Comparison of ENCODE assay signal across 8 cellular contexts in the genomic region with DNA sequence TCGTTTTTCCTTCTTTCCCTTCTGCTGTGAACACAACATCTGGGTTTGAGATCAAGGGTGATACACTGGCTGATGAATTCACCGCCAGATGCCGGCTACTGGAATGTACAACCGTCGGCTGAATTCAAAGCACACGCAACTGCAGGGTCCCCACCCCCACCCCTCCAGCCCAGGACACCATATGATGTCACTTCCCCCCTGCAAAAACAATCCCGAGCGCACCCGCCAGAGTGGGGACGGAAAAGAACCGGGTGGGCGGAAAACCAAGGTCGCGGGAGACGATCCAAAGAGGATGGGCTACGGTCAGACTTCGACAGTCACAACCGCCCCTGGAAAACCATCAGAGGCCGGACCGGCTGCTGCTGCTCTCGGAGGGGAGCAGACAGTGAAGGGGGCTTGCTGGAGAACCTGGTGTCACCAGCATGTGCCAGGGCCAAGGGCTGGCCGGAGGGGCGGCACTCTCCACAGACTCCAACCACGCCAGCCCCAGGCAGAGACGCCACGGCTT. TPM values are rescaled to one million over a fixed set of nuclear protein-coding genes. Genes with fewer than 3 reads are reported as not detected.
DNase-seq lines count a peak whose midpoint lies in the region; TF ChIP-seq lines count a peak whose summit lies in the region.

No MANE protein-coding gene starts in this region.

- no peaks in the 10 kb centered on the region for H3K9me3 Mint-ChIP-seq in MCF 10A (ENCODE audit: unreplicated experiment)

- intact Hi-C loops in MCF 10A (cut with micrococcal nuclease), result loop anchor here (5.0 kb wide), 1 partner anchor 43 kb away; no protein-coding TSS in a partner anchor

- peak overlapping the region; percentile 46 for H3K4me2 ChIP-seq in mesenchymal stem cell (ENCODE audit: low read length, poor library complexity, severe bottlenecking)

- H3K27me3 ChIP-seq in mesenchymal stem cell (ENCODE audit: control insufficient read depth in 1 of 2, insufficient read depth in 1 of 2, low read length in 2 of 2), result no peaks in the 10 kb centered on the region

- H3K27me3 Mint-ChIP-seq in MCF 10A (ENCODE audit: insufficient read depth, unreplicated experiment), result no peaks in the 10 kb centered on the region

- peak overlapping the region; percentile 44 for H3K27ac Mint-ChIP-seq in MCF 10A (ENCODE audit: low read depth, unreplicated experiment)

- H3K4me1 Mint-ChIP-seq in MCF 10A (ENCODE audit: insufficient read depth, unreplicated experiment), result peaks cover 24% of the 10 kb centered on the region

- peak overlapping the region in 1 of 2 experiments; percentile 50 for H3K4me3 ChIP-seq in mesenchymal stem cell (ENCODE audit: insufficient read depth in 1 of 2, low read depth in 1 of 2, low read length in 2 of 2)

- H3K79me1 ChIP-seq in mesenchymal stem cell (replicated peaks; ENCODE audit: low read length, poor library complexity, severe bottlenecking), result peaks cover 28% of the 10 kb centered on the region

- H3K23ac ChIP-seq in mesenchymal stem cell (ENCODE audit: low read length in 2 of 2), result no peak overlapping the region

- peak overlapping the region; percentile 64 to 70 for H2BK12ac ChIP-seq in mesenchymal stem cell (ENCODE audit: low read length in 2 of 2)

- peak overlapping the region; percentile 8 for H2BK15ac ChIP-seq in mesenchymal stem cell (ENCODE audit: low read depth, poor library complexity, severe bottlenecking)

- H4K91ac ChIP-seq in mesenchymal stem cell (ENCODE audit: low read length), result peak overlapping the region; percentile 58

- H3K36me3 Mint-ChIP-seq in MCF 10A (ENCODE audit: insufficient read depth, unreplicated experiment), result no peaks in the 10 kb centered on the region

- peak overlapping the region in 1 of 2 experiments; percentile 91 for H3K18ac ChIP-seq in mesenchymal stem cell (ENCODE audit: low read depth in 1 of 2, low read length in 2 of 2)

- POLR2A ChIA-PET in MCF 10A (lab: Yijun Ruan, JAX), result no interaction called here

- no peak overlapping the region for H2BK5ac ChIP-seq in mesenchymal stem cell (ENCODE audit: low read depth, low read length, poor library complexity, severe bottlenecking)

- CTCF ChIA-PET in MCF 10A (lab: Yijun Ruan, JAX), result no interaction called here

- peak overlapping the region; percentile 12 for H2BK120ac ChIP-seq in mesenchymal stem cell (ENCODE audit: low read depth, low read length)

- no peak overlapping the region for H3K4me3 Mint-ChIP-seq in MCF 10A (ENCODE audit: unreplicated experiment)

- H3K9me3 ChIP-seq in mesenchymal stem cell (ENCODE audit: control insufficient read depth, low read length), result no peaks in the 10 kb centered on the region

- peak overlapping the region; percentile 88 for H3K9ac ChIP-seq in mesenchymal stem cell (ENCODE audit: low read length)

- H4K8ac ChIP-seq in mesenchymal stem cell (ENCODE audit: low read length), result peak overlapping the region; percentile 86

- no peak overlapping the region for H2AFZ ChIP-seq in mesenchymal stem cell (ENCODE audit: low read depth, low read length)

- H2AK5ac ChIP-seq in mesenchymal stem cell (ENCODE audit: low read length, severe bottlenecking), result peak overlapping the region; percentile 89

- H3K27ac ChIP-seq in mesenchymal stem cell (ENCODE audit: low read length, poor library complexity, severe bottlenecking) (peak overlapping the region; percentile 82), temporal lobe (ENCODE audit: low read depth, low read length) (peak overlapping the region; percentile 91)

- H3K36me3 ChIP-seq in mesenchymal stem cell (ENCODE audit: control insufficient read depth in 1 of 2, insufficient read depth in 2 of 2, low read depth in 1 of 2, low read length in 2 of 2), result peaks cover 11 to 22% of the 10 kb centered on the region in 2 experiments

- peak overlapping the region in 1 of 2 experiments; percentile 37 for H3K14ac ChIP-seq in mesenchymal stem cell (ENCODE audit: low read length in 2 of 2)

- 65% methylated on average over 26 of the region's 26 CpGs for WGBS in mesenchymal stem cell

- peak in 4 of 6 experiments; percentile 10 to 41 (median 35) for DNase-seq in stimulated activated naive CD4-positive, alpha-beta T cell (lab: John Stamatoyannopoulos, UW)
- DNase-seq in stimulated activated naive CD4-positive, alpha-beta T cell treated with Interleukin-2 at 50 U/mL for 16 hours (lab: John Stamatoyannopoulos, UW), result no peak
- no peak for DNase-seq in MCF 10A (ENCODE audit: unreplicated experiment)
- DNase-seq in mesenchymal stem cell, result peak; percentile 89
- no peak for DNase-seq in NCI-H774 (lab: John Stamatoyannopoulos, UW)
- no peak for DNase-seq in NCI-H1417 treated with DMSO at 0.1 percent for 48 hours (lab: John Stamatoyannopoulos, UW)
- no peak for DNase-seq in NCI-H526 (lab: John Stamatoyannopoulos, UW)

- H3K4me1 ChIP-seq in mesenchymal stem cell (ENCODE audit: control insufficient read depth, insufficient read depth, low read depth, low read length), result peaks cover 66% of the 10 kb centered on the region

- no peak for TF ChIP-seq CTCF in MCF 10A (IDR thresholded peaks at IDR 0.05; ENCODE audit: unreplicated experiment)

- H3K4ac ChIP-seq in mesenchymal stem cell (ENCODE audit: low read depth in 1 of 2, low read length in 2 of 2), result peak overlapping the region in 1 of 2 experiments; percentile 49

- no TSS peak for BruUV-seq in MCF 10A (replicated peaks; lab: Mats Ljungman, UMichigan)

RNA-seq across cellular contexts. Expression of a gene that starts 23.3 kb away (rescaled TPM):
- total RNA-seq in MCF 10A (2022) (0.68 and 0.86 TPM in 2 replicates), temporal lobe (1.7 TPM)
- 0.04 TPM for polyA plus RNA-seq in mesenchymal stem cell (2013, experiment 1 of 2)
- 0.05 TPM for polyA plus RNA-seq in mesenchymal stem cell (2013, experiment 2 of 2)

RNA-seq across cellular contexts. Expression of a gene that starts 39.1 kb away (rescaled TPM):
- total RNA-seq in MCF 10A (2022) (118 and 119 TPM in 2 replicates), temporal lobe (17.9 TPM)
- polyA plus RNA-seq in mesenchymal stem cell (2013, experiment 1 of 2), result 31.5 TPM
- 30.8 TPM for polyA plus RNA-seq in mesenchymal stem cell (2013, experiment 2 of 2)

RNA-seq across cellular contexts. Expression of a gene that starts 45.5 kb away (rescaled TPM):
- 24.8 and 35.1 TPM in 2 replicates for total RNA-seq in MCF 10A (2022)
- polyA plus RNA-seq in mesenchymal stem cell (2013, experiment 1 of 2), result 391 TPM
- polyA plus RNA-seq in mesenchymal stem cell (2013, experiment 2 of 2), result 397 TPM
- total RNA-seq in temporal lobe, result 70.6 TPM

Comparison
In these comparisons a context has a peak if more than half of its experiments do, and no peak if none do; other contexts are left out.
1. DNase-seq: peak in stimulated activated naive CD4-positive, alpha-beta T cell (4 of 6) and mesenchymal stem cell (single experiment); none in stimulated activated naive CD4-positive, alpha-beta T cell treated with Interleukin-2 at 50 U/mL for 16 hours (single experiment), MCF 10A (single experiment), NCI-H774 (single experiment), NCI-H1417 treated with DMSO at 0.1 percent for 48 hours (single experiment) and NCI-H526 (0 of 2).